Comparison of ENCODE assay signal across 8 cellular contexts in genomic region chr9:133738039-133738805, GRCh38. TPM values are rescaled to one million over a fixed set of nuclear protein-coding genes. Genes with fewer than 3 reads are reported as not detected.
DNase-seq lines count a peak whose midpoint lies in the region; ATAC-seq and TF ChIP-seq lines count a peak whose summit lies in the region.

SARDH (minus strand) TSS chr9:133738352; CDS start chr9:133734173, 4,179 bp downstream.

- DNase-seq in CD1c-positive myeloid dendritic cell (ENCODE audit: extremely low spot score) = peak; percentile 85
- no peak for DNase-seq in HFFc6
- DNase-seq in SW480 (ENCODE audit: low spot score) = peak; percentile 54
- DNase-seq in central memory CD8-positive, alpha-beta T cell (ENCODE audit: low spot score in 2 of 2) = no peak
- peak; percentile 93 for DNase-seq in left lobe of liver (ENCODE audit: low spot score)
- DNase-seq in stimulated activated CD4-positive, alpha-beta T cell treated with anti-CD3 and anti-CD28 coated beads, Interleukin-4, amount 100 ng/mL, for 24 hours = peak; percentile 36
- DNase-seq in occipital lobe (lab: John Stamatoyannopoulos, UW) = no peak
- DNase-seq in SIG-M5 (lab: John Stamatoyannopoulos, UW) = no peak

- no peak for TF ChIP-seq CTCF in HFFc6 (IDR thresholded peaks at IDR 0.05)

- H3K9me3 Mint-ChIP-seq in HFFc6 = no peaks in the 10 kb centered on the region
- no peaks in the 10 kb centered on the region for H3K9me3 Mint-ChIP-seq in central memory CD8-positive, alpha-beta T cell

- H3K4me3 Mint-ChIP-seq in HFFc6 = peak within 1 kb of the TSS; percentile 46; the same call in 1 of the 2 replicates
- peak within 1 kb of the TSS; percentile 56 for H3K4me3 Mint-ChIP-seq in central memory CD8-positive, alpha-beta T cell

- peaks cover 9% of the 10 kb centered on the region for H3K27me3 Mint-ChIP-seq in HFFc6 (ENCODE audit: insufficient read depth)
- no peaks in the 10 kb centered on the region for H3K27me3 Mint-ChIP-seq in central memory CD8-positive, alpha-beta T cell

- no peak within 1 kb of the TSS for H3K27ac Mint-ChIP-seq in HFFc6
- peak within 1 kb of the TSS; percentile 44 for H3K27ac Mint-ChIP-seq in central memory CD8-positive, alpha-beta T cell (ENCODE audit: low read depth)

- H3K4me1 Mint-ChIP-seq in HFFc6 (ENCODE audit: low read depth) = no peaks in the 10 kb centered on the region
- no peaks in the 10 kb centered on the region for H3K4me1 Mint-ChIP-seq in central memory CD8-positive, alpha-beta T cell

- no peaks in the 10 kb centered on the region for H3K36me3 Mint-ChIP-seq in HFFc6 (ENCODE audit: low read depth)
- H3K36me3 Mint-ChIP-seq in central memory CD8-positive, alpha-beta T cell (ENCODE audit: insufficient read depth) = peaks cover 3% of the 10 kb centered on the region

- ATAC-seq in central memory CD8-positive, alpha-beta T cell (replicated peaks; ENCODE audit: extremely low read depth, poor library complexity, severe bottlenecking) = peak; percentile 71
- ATAC-seq in left lobe of liver = peak; percentile 77

RNA-seq across cellular contexts. Expression of gene SARDH, which starts in this region (rescaled TPM):
- total RNA-seq in HFFc6 (2021; fragmentation: NEBNext Ultra II Directional; extraction: Animal tissue kit (Norgen Biotek cat#: 25700)) = 1 to 10 TPM in 4 of 6 experiments, under 1 TPM in 2; 0.24 to 5.1 (median 4.1) TPM
- total RNA-seq in left lobe of liver (208 TPM), occipital lobe (2.5 TPM)

Comparison
In these comparisons a context has a peak if more than half of its experiments do, and no peak if none do; other contexts are left out.
1. RNA of gene SARDH (total RNA-seq): 208 TPM in left lobe of liver (single experiment); 0.24 to 5.1 TPM in HFFc6 and 2.5 TPM in occipital lobe (single experiment); every median in the first group is over 10 times any median in the second.
2. DNase-seq: peak in CD1c-positive myeloid dendritic cell (single experiment), SW480 (single experiment), left lobe of liver (single experiment) and stimulated activated CD4-positive, alpha-beta T cell treated with anti-CD3 and anti-CD28 coated beads, Interleukin-4, amount 100 ng/mL, for 24 hours (single experiment); none in HFFc6 (single experiment), central memory CD8-positive, alpha-beta T cell (0 of 2), occipital lobe (single experiment) and SIG-M5 (single experiment).